29 cellular contexts compared by ENCODE assay signal in the genomic region with DNA sequence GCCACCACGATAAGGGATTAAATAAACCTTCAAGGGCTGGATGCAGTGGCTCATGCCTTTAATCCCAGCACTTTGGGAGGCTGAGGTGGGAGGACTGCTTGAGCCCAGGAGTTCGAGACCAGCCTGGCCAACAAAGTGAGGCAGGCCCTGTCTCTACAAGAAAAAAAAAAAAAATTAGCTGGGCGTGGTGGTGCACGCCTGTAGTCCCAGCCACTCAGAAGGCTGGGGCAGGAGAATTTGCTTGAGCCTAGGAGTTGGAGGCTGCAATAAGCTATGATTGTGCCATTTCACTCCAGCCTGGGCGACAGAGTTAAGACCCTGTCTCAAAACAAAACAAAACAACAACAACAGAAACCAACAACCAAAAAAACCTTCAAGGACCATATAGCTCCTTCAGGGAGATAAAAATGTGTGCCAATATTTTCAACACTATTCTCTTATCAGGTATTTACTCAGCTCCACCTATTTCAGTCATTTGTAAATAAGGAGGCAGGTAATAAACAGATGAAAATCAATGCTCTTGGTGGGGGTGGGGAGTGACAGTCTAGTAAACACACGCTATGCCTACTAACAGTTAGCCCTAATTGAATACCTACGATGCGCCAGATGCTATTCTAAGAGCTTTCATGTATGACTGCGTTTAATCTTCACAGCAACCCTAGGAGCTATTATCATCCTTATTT. TPM values are rescaled to one million over a fixed set of nuclear protein-coding genes. Genes with fewer than 3 reads are reported as not detected.
DNase-seq lines count a peak whose midpoint lies in the region; ATAC-seq and TF ChIP-seq lines count a peak whose summit lies in the region.
"Had no signal": no experiment of that assay in that cellular context is flagged by ENCODE, and none has a peak within 500 bp of the region (broad histone marks: within the 10 kb centered on the region; RNA-seq: fewer than 3 reads in every experiment).

No MANE protein-coding gene starts in this region.

- no peak overlapping the region for H2AFZ ChIP-seq in Karpas-422 (ENCODE audit: low read length)
- H2AFZ ChIP-seq: GM23248 had no signal

- TF ChIP-seq EP300 in stomach (IDR thresholded peaks at IDR 0.05) (no peak), upper lobe of left lung (IDR thresholded peaks at IDR 0.05) (no peak)

- no peak for TF ChIP-seq CTCF in stomach (IDR thresholded peaks at IDR 0.05)
- no peak for TF ChIP-seq CTCF in upper lobe of left lung (IDR thresholded peaks at IDR 0.05)

- no peaks in the 10 kb centered on the region for H3K9me2 ChIP-seq in Karpas-422 (replicated peaks; ENCODE audit: insufficient read depth, low read length)

- H3K79me2 ChIP-seq in Karpas-422 (ENCODE audit: low read length): no peaks in the 10 kb centered on the region

- no peak overlapping the region for H3K9ac ChIP-seq in Karpas-422 (ENCODE audit: low read length)
- H3K9ac ChIP-seq: BLaER1 treated with 17β-estradiol and CSF1 and Interleukin-3, amounts not matched to agents 10 nM and 100 nM; GM23248 had no signal

- H3K4me3 ChIP-seq in stomach: no peak overlapping the region
- no peak overlapping the region for H3K4me3 ChIP-seq in Karpas-422 (ENCODE audit: low read length)
- H3K4me3 ChIP-seq in upper lobe of left lung: no peak overlapping the region
- H3K4me3 ChIP-seq: BLaER1 treated with 17β-estradiol and CSF1 and Interleukin-3, amounts not matched to agents 10 nM and 100 nM; GM12878; GM23248; left ventricle myocardium inferior; SK-N-MC; thyroid gland had no signal

- ATAC-seq in left lobe of liver: peak; percentile 55
- no peak for ATAC-seq in upper lobe of left lung (ENCODE audit: low FRiP score in 2 of 2)
- ATAC-seq: activated T-helper 17 cell treated with anti-CD3 and anti-CD28 coated beads, Interleukin-2, amount 50 U/mL, for 72 hours; GM12878; naive thymus-derived CD8-positive, alpha-beta T cell; stimulated activated naive CD8-positive, alpha-beta T cell treated with anti-CD3 and anti-CD28 coated beads, Interleukin-15, amount 100 ng/mL, for 72 hours; T-helper 17 cell had no signal

- intact Hi-C loops in stomach (cut with DNase I; ENCODE audit: low total_unique reads): no loop called here

- H3K27me3 ChIP-seq in stomach (no peaks in the 10 kb centered on the region), Karpas-422 (ENCODE audit: low read length) (no peaks in the 10 kb centered on the region), upper lobe of left lung (no peaks in the 10 kb centered on the region)
- H3K27me3 ChIP-seq: BLaER1 treated with 17β-estradiol and CSF1 and Interleukin-3, amounts not matched to agents 10 nM and 100 nM; thyroid gland had no signal

- peaks cover 5 to 24% (median 12%) of the 10 kb centered on the region in 4 donors for H3K4me1 ChIP-seq in stomach
- H3K4me1 ChIP-seq in Karpas-422 (ENCODE audit: low read length): no peaks in the 10 kb centered on the region
- H3K4me1 ChIP-seq in upper lobe of left lung: peaks cover 0 to 4% (median 0%) of the 10 kb centered on the region in 4 donors
- H3K4me1 ChIP-seq: left ventricle myocardium inferior, thyroid gland had no signal

- H3K36me3 ChIP-seq in stomach (no peaks in the 10 kb centered on the region), Karpas-422 (ENCODE audit: insufficient read depth, low read length) (no peaks in the 10 kb centered on the region), upper lobe of left lung (no peaks in the 10 kb centered on the region)
- H3K36me3 ChIP-seq: BLaER1 treated with 17β-estradiol and CSF1 and Interleukin-3, amounts not matched to agents 10 nM and 100 nM; left ventricle myocardium inferior; thyroid gland had no signal

- H3K9me3 ChIP-seq in stomach: no peaks in the 10 kb centered on the region
- no peaks in the 10 kb centered on the region for H3K9me3 ChIP-seq in Karpas-422 (ENCODE audit: low read length)
- no peaks in the 10 kb centered on the region for H3K9me3 ChIP-seq in upper lobe of left lung
- H3K9me3 ChIP-seq: BLaER1 treated with 17β-estradiol and CSF1 and Interleukin-3, amounts not matched to agents 10 nM and 100 nM; left ventricle myocardium inferior; thyroid gland had no signal

- no peak overlapping the region for H3K4me2 ChIP-seq in Karpas-422 (ENCODE audit: low read depth, low read length, poor library complexity, severe bottlenecking)

- H4K20me1 ChIP-seq in Karpas-422 (ENCODE audit: insufficient read depth, low read depth, low read length): no peaks in the 10 kb centered on the region
- H4K20me1 ChIP-seq: BLaER1 treated with 17β-estradiol and CSF1 and Interleukin-3, amounts not matched to agents 10 nM and 100 nM had no signal

- H3K27ac ChIP-seq in stomach (peak overlapping the region in 3 of 5 donors; percentile 32 to 48 (median 39)), Karpas-422 (ENCODE audit: low read length) (no peak overlapping the region), upper lobe of left lung (no peak overlapping the region)
- H3K27ac ChIP-seq: BLaER1 treated with 17β-estradiol and CSF1 and Interleukin-3, amounts not matched to agents 10 nM and 100 nM; GM23248; left ventricle myocardium inferior; SK-N-MC; thyroid gland had no signal

- TF ChIP-seq POLR2A in stomach (IDR thresholded peaks at IDR 0.05) (no peak), upper lobe of left lung (IDR thresholded peaks at IDR 0.05) (no peak)

- WGBS in stomach, 5 donors: 67 to 78% (median 72%) methylated on average over 9 of the region's 9 CpGs
- 86 to 93% methylated on average over 9 of the region's 9 CpGs for WGBS in upper lobe of left lung, 2 donors

- DNase-seq in NCI-H2227 (lab: John Stamatoyannopoulos, UW; ENCODE audit: unreplicated experiment): peak; percentile 69
- no peak for DNase-seq in NCI-H2227 treated with DMSO at 0.1 percent for 48 hours (lab: John Stamatoyannopoulos, UW)
- DNase-seq in NCI-H2171 (lab: John Stamatoyannopoulos, UW): peak; percentile 24
- DNase-seq in left lobe of liver (ENCODE audit: low spot score): no peak
- DNase-seq in stomach: no peak
- no peak for DNase-seq in SW 1271 (lab: John Stamatoyannopoulos, UW)
- DNase-seq in Karpas-422: no peak
- DNase-seq in upper lobe of left lung: no peak
- DNase-seq: activated CD4-positive, alpha-beta memory T cell treated with anti-CD3 and anti-CD28 coated beads, Interleukin-2, amount 10 ng/mL, durations not matched to agents 7 days and 5 days; activated CD4-positive, alpha-beta T cell treated with anti-CD3 and anti-CD28 coated beads for 1 hour; amygdala; Calu3; effector memory CD4-positive, alpha-beta T cell; EL; GM23248; Kasumi-1; left ventricle myocardium inferior; naive thymus-derived CD8-positive, alpha-beta T cell; NCI-H187 treated with DMSO at 0.1 percent for 48 hours; NCI-H774; nucleus accumbens; stimulated activated naive CD8-positive, alpha-beta T cell treated with anti-CD3 and anti-CD28 coated beads, Interleukin-15, amount 100 ng/mL, for 72 hours; T-helper 17 cell; thyroid gland had no signal

RNA-seq across cellular contexts. Expression of a gene that starts 13.2 kb away (rescaled TPM):
- 12.9 TPM for total RNA-seq in left lobe of liver
- total RNA-seq in stomach: 10 to 100 TPM; 20.6 to 78.2 (median 62.9) TPM
- polyA plus RNA-seq in stomach: 10 to 100 TPM; 26.1 to 46.9 (median 28.1) TPM
- total RNA-seq in Karpas-422 (2014; rRNA removed; shearing (Covaris generic); ENCODE audit: low replicate concordance): not detected in 2 replicates
- 10 to 100 TPM; 20.2 to 35.6 (median 26.6) TPM for total RNA-seq in upper lobe of left lung
- total RNA-seq: OCI-LY7 had no signal

Comparison
In these comparisons a context has a peak if more than half of its experiments do, and no peak if none do; other contexts are left out.
1. DNase-seq: peak in NCI-H2227 (single experiment) and NCI-H2171 (single experiment); none in NCI-H2227 treated with DMSO at 0.1 percent for 48 hours (single experiment), left lobe of liver (single experiment), stomach (single experiment), SW 1271 (0 of 2), Karpas-422 (single experiment) and upper lobe of left lung (0 of 2).
2. H3K27ac ChIP-seq: peak in stomach (3 of 5); none in Karpas-422 (single experiment) and upper lobe of left lung (0 of 4).
3. RNA of a gene that starts 13.2 kb away (total RNA-seq): 20.6 to 78.2 TPM in stomach, 20.2 to 35.6 TPM in upper lobe of left lung and 12.9 TPM in left lobe of liver (single experiment); not detected in Karpas-422; every median in the first group is over 10 times any median in the second.